In the genomic region with DNA sequence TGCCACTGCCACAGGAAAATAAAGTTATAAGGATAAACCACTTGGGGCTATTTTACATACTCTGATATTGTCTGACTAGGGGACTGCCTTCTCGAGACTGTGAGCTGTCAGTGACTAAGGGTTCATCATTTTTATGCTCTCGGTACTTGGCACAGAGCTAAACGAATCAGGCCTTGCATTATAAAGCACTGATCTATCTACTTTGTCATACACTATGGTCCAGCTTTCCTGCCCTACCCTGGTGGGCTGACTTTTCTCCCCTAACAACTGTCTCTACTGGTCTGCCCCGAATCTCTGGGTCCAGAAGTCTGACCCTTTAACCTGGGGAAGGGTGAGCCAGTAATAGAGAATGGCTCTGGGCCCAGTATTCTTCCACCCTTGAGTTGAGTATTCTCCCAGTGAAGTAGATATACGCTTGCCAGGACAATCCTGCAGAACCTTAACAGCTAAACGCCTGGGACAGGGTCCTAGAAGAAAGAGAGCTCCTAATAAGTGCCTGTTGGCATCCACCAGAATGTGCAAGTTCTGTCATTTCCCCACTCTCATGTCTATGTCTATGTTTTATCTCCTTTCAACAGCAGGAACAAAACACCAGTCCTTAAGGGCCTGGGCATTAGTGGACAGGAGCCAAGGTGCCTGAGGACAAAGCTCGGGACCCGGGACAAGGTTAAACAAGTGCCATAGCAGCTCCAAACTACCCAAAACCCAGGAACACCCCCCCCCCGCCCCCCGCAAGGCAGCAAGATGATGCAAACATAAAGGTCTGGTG, we compare ENCODE assay signal across 9 cellular contexts. TPM values are rescaled to one million over a fixed set of nuclear protein-coding genes. Genes with fewer than 3 reads are reported as not detected.
A peak's percentile ranks its signal among the peaks of the same experiment; 100 is the strongest.
DNase-seq lines count a peak whose midpoint lies in the region; ATAC-seq and TF ChIP-seq lines count a peak whose summit lies in the region.
"Had no signal": no experiment of that assay in that cellular context is flagged by ENCODE, and none has a peak within 500 bp of the region (broad histone marks: within the 10 kb centered on the region; RNA-seq: fewer than 3 reads in every experiment).

No MANE protein-coding gene starts in this region.

- no peak overlapping the region for H2AFZ ChIP-seq in SK-N-SH (ENCODE audit: low read depth)

- whole genome bisulfite sequencing in SK-N-SH (ENCODE audit: low lambda C conversion rate), result 32% methylated on average over 10 of the region's 10 CpGs

- H3K4me3 ChIP-seq in SK-N-SH (ENCODE audit: low read depth in 2 of 2, low read length in 1 of 2) (peak overlapping the region; percentile 81 to 86), foreskin fibroblast (ENCODE audit: low read depth in 1 of 2, low read length in 2 of 2) (peak overlapping the region; percentile 62 to 92), rectal smooth muscle tissue (ENCODE audit: low read length) (peak overlapping the region; percentile 69)

- peaks cover 12% of the 10 kb centered on the region; the same call in 1 of the 2 replicates for H4K20me1 ChIP-seq in SK-N-SH (ENCODE audit: insufficient read depth)

- H3F3A ChIP-seq in SK-N-SH (replicated peaks; ENCODE audit: insufficient read depth), result peaks cover 46% of the 10 kb centered on the region

- DNase-seq in ELR (ENCODE audit: low read depth) (peak; percentile 96), SK-N-SH (no peak), foreskin fibroblast (peak; percentile 76 to 84), NCI-H748 treated with DMSO at 0.1 percent for 48 hours (lab: John Stamatoyannopoulos, UW) (no peak), H4 (ENCODE audit: low spot score) (no peak)
- DNase-seq: activated CD4-positive, alpha-beta T cell treated with anti-CD3 and anti-CD28 coated beads, Interleukin-2, amount 50 U/mL, for 1 hour had no signal

- H3K27ac ChIP-seq in SK-N-SH (ENCODE audit: low read depth in 2 of 2, low read length in 1 of 2) (peak overlapping the region; percentile 86 to 97), rectal smooth muscle tissue (ENCODE audit: low read depth, low read length) (peak overlapping the region; percentile 40)

- H3K36me3 ChIP-seq in SK-N-SH (replicated peaks in 1 of 2; ENCODE audit: control insufficient read depth in 1 of 2, insufficient read depth in 2 of 2, low read length in 1 of 2) (peaks cover 23 to 40% of the 10 kb centered on the region in 2 experiments), rectal smooth muscle tissue (ENCODE audit: control insufficient read depth, insufficient read depth, low read length) (no peaks in the 10 kb centered on the region)

- H3K27me3 ChIP-seq in SK-N-SH (ENCODE audit: insufficient read depth) (no peaks in the 10 kb centered on the region), rectal smooth muscle tissue (ENCODE audit: control insufficient read depth, insufficient read depth, low read length) (no peaks in the 10 kb centered on the region)

- no peaks in the 10 kb centered on the region for H3K9me3 ChIP-seq in SK-N-SH

- CTCF ChIA-PET in SK-N-SH (lab: Yijun Ruan, JAX), result interaction anchor here (1.0 to 5.7 kb wide), 6 partner anchors 17 to 948 kb away, joined by 3 to 27 read pairs (median 4); no protein-coding TSS in a partner anchor

- POLR2A ChIA-PET in SK-N-SH (lab: Yijun Ruan, JAX), result interaction anchor here (0.6 to 3.8 kb wide), 2 partner anchors 16 to 697 kb away, joined by 3 to 21 read pairs; no protein-coding TSS in a partner anchor

- H3K9ac ChIP-seq in SK-N-SH (peak overlapping the region; percentile 94), rectal smooth muscle tissue (ENCODE audit: low read length) (no peak overlapping the region)

- H3K4me2 ChIP-seq in SK-N-SH, result peak overlapping the region; percentile 85

- no peak for TF ChIP-seq RAD21 in SK-N-SH (IDR thresholded peaks at IDR 0.05; ENCODE audit: low read length)

- H3K4me1 ChIP-seq in SK-N-SH (ENCODE audit: control insufficient read depth in 1 of 2, insufficient read depth in 2 of 2, low read depth in 1 of 2, low read length in 1 of 2) (peaks cover 16 to 24% of the 10 kb centered on the region in 2 experiments), rectal smooth muscle tissue (ENCODE audit: control insufficient read depth, insufficient read depth, low read length) (peaks cover 6% of the 10 kb centered on the region)

- no peak for TF ChIP-seq CTCF in SK-N-SH (IDR thresholded peaks at IDR 0.05)
- no peak for TF ChIP-seq CTCF in foreskin fibroblast (IDR thresholded peaks at IDR 0.05; ENCODE audit: low read depth, low read length)

- no peaks in the 10 kb centered on the region for H3K9me2 ChIP-seq in SK-N-SH

- H3K79me2 ChIP-seq in SK-N-SH (ENCODE audit: insufficient read depth), result peaks cover 66% of the 10 kb centered on the region

- ATAC-seq in GM18868 (IDR thresholded peaks at IDR 0.05; ENCODE audit: unreplicated experiment), result no peak
- no peak for ATAC-seq in HG03521 (IDR thresholded peaks at IDR 0.05; ENCODE audit: unreplicated experiment)

- TF ChIP-seq EP300 in SK-N-SH (IDR thresholded peaks at IDR 0.05; ENCODE audit: borderline replicate concordance in 1 of 2, low read depth in 1 of 2, low read length in 1 of 2), result no peak

TF ChIP-seq in SK-N-SH, 30 proteins besides CTCF, POLR2A, EP300 and RAD21:
- peak; percentile 26; the same call in 1 of the 2 replicates for TF ChIP-seq NFIC (IDR thresholded peaks at IDR 0.05; ENCODE audit: borderline replicate concordance)
- peak; percentile 31; the same call in 1 of the 2 replicates for TF ChIP-seq FOSL2 (IDR thresholded peaks at IDR 0.05; ENCODE audit: borderline replicate concordance, low read depth)
- no peak for TF ChIP-seq RCOR1 (IDR thresholded peaks at IDR 0.05; ENCODE audit: low read length)
- no peak for TF ChIP-seq GABPA (IDR thresholded peaks at IDR 0.05; ENCODE audit: low read depth)
- TF ChIP-seq, protein P1, sequence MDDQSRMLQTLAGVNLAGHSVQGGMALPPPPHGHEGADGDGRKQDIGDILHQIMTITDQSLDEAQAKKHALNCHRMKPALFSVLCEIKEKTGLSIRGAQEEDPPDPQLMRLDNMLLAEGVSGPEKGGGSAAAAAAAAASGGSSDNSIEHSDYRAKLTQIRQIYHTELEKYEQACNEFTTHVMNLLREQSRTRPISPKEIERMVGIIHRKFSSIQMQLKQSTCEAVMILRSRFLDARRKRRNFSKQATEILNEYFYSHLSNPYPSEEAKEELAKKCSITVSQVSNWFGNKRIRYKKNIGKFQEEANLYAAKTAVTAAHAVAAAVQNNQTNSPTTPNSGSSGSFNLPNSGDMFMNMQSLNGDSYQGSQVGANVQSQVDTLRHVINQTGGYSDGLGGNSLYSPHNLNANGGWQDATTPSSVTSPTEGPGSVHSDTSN (IDR thresholded peaks at IDR 0.05), result 0 out of 2 replicates have a peak, but pooled peaks have one; percentile 8
- TF ChIP-seq, protein P2, sequence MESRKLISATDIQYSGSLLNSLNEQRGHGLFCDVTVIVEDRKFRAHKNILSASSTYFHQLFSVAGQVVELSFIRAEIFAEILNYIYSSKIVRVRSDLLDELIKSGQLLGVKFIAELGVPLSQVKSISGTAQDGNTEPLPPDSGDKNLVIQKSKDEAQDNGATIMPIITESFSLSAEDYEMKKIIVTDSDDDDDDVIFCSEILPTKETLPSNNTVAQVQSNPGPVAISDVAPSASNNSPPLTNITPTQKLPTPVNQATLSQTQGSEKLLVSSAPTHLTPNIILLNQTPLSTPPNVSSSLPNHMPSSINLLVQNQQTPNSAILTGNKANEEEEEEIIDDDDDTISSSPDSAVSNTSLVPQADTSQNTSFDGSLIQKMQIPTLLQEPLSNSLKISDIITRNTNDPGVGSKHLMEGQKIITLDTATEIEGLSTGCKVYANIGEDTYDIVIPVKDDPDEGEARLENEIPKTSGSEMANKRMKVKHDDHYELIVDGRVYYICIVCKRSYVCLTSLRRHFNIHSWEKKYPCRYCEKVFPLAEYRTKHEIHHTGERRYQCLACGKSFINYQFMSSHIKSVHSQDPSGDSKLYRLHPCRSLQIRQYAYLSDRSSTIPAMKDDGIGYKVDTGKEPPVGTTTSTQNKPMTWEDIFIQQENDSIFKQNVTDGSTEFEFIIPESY (IDR thresholded peaks at IDR 0.05; ENCODE audit: borderline replicate concordance, low read depth), result no peak

RNA-seq across cellular contexts. Expression of gene LARP6, which starts 1.3 kb away (rescaled TPM):
- 193 and 236 TPM in 2 replicates for polyA plus RNA-seq in SK-N-SH (2012; rRNA removed)
- polyA plus RNA-seq in SK-N-SH (2012; cell fraction: cytosol; rRNA removed), result 223 and 271 TPM in 2 replicates
- 118 and 123 TPM in 2 replicates for polyA plus RNA-seq in SK-N-SH (2012; cell fraction: nucleus; rRNA removed)
- 45.5 and 52.9 TPM in 2 replicates for total RNA-seq in H4 (2014; rRNA removed; shearing (Covaris generic))

RNA-seq across cellular contexts. Expression of gene THAP10, which starts 39.5 kb away (rescaled TPM):
- 2.9 and 3.2 TPM in 2 replicates for polyA plus RNA-seq in SK-N-SH (2012; rRNA removed)
- polyA plus RNA-seq in SK-N-SH (2012; cell fraction: cytosol; rRNA removed), result 4.4 TPM in 2 replicates
- 2.5 and 3.8 TPM in 2 replicates for polyA plus RNA-seq in SK-N-SH (2012; cell fraction: nucleus; rRNA removed)
- total RNA-seq in H4 (2014; rRNA removed; shearing (Covaris generic)), result 3.5 and 9.4 TPM in 2 replicates

RNA-seq across cellular contexts. Expression of gene LRRC49, which starts 39.9 kb away (rescaled TPM):
- polyA plus RNA-seq in SK-N-SH (2012; rRNA removed), result 7.2 and 10.4 TPM in 2 replicates
- 10.5 and 13.2 TPM in 2 replicates for polyA plus RNA-seq in SK-N-SH (2012; cell fraction: cytosol; rRNA removed)
- 7.4 and 14.2 TPM in 2 replicates for polyA plus RNA-seq in SK-N-SH (2012; cell fraction: nucleus; rRNA removed)
- 8.5 and 13.4 TPM in 2 replicates for total RNA-seq in H4 (2014; rRNA removed; shearing (Covaris generic))

Comparison
In these comparisons a context has a peak if more than half of its experiments do, and no peak if none do; other contexts are left out.
1. DNase-seq: peak in ELR (single experiment) and foreskin fibroblast (2 of 2); none in SK-N-SH (single experiment), NCI-H748 treated with DMSO at 0.1 percent for 48 hours (single experiment) and H4 (single experiment).
2. Peak in every context shown above with its lines, with median percentiles within 50 percentile points of each other: H3K4me3 ChIP-seq.